Comparison of ENCODE assay signal across 1 cellular context in the genomic region with DNA sequence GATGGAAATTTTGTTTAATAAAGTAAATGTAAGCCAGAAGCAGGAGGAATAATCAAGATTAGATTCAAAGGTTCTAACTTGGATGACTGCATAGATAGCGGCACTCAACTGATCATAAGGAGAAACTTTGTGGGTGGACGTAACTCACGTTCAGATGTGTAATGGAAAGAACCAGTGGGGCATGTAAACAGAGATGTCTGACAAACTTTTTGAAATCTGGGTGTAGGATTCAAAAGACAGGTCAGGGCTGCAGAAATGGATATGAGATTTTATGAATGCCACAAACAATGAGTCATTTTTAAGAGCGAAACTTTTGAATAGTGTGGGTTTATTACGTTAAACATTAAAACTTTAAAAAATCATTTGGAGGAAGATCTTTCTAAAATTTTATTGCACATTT.
TF ChIP-seq lines count a peak whose summit lies in the region.

No MANE protein-coding gene starts in this region.

TF ChIP-seq in GM12878, 131 proteins besides CTCF, POLR2A, EP300 and RAD21:
- 0 out of 2 replicates have a peak, but pooled peaks have one; percentile 56 for TF ChIP-seq ZSCAN29 (IDR thresholded peaks at IDR 0.05)
- TF ChIP-seq NR2C1 (IDR thresholded peaks at IDR 0.05), result no peak
- TF ChIP-seq DPF2 (IDR thresholded peaks at IDR 0.05), result peak; percentile 82
- TF ChIP-seq MTA2 (IDR thresholded peaks at IDR 0.05; ENCODE audit: low read depth), result peak; percentile 79; the same call in 1 of the 2 replicates
- no peak for TF ChIP-seq MEF2A (IDR thresholded peaks at IDR 0.05; ENCODE audit: insufficient read depth, low read depth, low read length)
- TF ChIP-seq PAX5 (IDR thresholded peaks at IDR 0.05; ENCODE audit: borderline replicate concordance, low read depth, low read length), result no peak
- TF ChIP-seq, protein P1, sequence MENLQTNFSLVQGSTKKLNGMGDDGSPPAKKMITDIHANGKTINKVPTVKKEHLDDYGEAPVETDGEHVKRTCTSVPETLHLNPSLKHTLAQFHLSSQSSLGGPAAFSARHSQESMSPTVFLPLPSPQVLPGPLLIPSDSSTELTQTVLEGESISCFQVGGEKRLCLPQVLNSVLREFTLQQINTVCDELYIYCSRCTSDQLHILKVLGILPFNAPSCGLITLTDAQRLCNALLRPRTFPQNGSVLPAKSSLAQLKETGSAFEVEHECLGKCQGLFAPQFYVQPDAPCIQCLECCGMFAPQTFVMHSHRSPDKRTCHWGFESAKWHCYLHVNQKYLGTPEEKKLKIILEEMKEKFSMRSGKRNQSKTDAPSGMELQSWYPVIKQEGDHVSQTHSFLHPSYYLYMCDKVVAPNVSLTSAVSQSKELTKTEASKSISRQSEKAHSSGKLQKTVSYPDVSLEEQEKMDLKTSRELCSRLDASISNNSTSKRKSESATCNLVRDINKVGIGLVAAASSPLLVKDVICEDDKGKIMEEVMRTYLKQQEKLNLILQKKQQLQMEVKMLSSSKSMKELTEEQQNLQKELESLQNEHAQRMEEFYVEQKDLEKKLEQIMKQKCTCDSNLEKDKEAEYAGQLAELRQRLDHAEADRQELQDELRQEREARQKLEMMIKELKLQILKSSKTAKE (IDR thresholded peaks at IDR 0.05; ENCODE audit: low read depth, poor library complexity, severe bottlenecking), result peak; percentile 27
- 0 out of 2 replicates have a peak, but pooled peaks have one; percentile 44 for TF ChIP-seq NBN (IDR thresholded peaks at IDR 0.05)
- TF ChIP-seq ATF7 (IDR thresholded peaks at IDR 0.05; ENCODE audit: low read depth), result peak; percentile 95
- peak; percentile 63 to 72; a peak in 2 of 4 replicates for TF ChIP-seq IKZF2 (IDR thresholded peaks at IDR 0.05)
- TF ChIP-seq, protein P2, sequence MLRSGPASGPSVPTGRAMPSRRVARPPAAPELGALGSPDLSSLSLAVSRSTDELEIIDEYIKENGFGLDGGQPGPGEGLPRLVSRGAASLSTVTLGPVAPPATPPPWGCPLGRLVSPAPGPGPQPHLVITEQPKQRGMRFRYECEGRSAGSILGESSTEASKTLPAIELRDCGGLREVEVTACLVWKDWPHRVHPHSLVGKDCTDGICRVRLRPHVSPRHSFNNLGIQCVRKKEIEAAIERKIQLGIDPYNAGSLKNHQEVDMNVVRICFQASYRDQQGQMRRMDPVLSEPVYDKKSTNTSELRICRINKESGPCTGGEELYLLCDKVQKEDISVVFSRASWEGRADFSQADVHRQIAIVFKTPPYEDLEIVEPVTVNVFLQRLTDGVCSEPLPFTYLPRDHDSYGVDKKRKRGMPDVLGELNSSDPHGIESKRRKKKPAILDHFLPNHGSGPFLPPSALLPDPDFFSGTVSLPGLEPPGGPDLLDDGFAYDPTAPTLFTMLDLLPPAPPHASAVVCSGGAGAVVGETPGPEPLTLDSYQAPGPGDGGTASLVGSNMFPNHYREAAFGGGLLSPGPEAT (IDR thresholded peaks at IDR 0.05; ENCODE audit: low read depth), result peak; percentile 58; the same call in 1 of the 2 replicates
- TF ChIP-seq, protein P3, sequence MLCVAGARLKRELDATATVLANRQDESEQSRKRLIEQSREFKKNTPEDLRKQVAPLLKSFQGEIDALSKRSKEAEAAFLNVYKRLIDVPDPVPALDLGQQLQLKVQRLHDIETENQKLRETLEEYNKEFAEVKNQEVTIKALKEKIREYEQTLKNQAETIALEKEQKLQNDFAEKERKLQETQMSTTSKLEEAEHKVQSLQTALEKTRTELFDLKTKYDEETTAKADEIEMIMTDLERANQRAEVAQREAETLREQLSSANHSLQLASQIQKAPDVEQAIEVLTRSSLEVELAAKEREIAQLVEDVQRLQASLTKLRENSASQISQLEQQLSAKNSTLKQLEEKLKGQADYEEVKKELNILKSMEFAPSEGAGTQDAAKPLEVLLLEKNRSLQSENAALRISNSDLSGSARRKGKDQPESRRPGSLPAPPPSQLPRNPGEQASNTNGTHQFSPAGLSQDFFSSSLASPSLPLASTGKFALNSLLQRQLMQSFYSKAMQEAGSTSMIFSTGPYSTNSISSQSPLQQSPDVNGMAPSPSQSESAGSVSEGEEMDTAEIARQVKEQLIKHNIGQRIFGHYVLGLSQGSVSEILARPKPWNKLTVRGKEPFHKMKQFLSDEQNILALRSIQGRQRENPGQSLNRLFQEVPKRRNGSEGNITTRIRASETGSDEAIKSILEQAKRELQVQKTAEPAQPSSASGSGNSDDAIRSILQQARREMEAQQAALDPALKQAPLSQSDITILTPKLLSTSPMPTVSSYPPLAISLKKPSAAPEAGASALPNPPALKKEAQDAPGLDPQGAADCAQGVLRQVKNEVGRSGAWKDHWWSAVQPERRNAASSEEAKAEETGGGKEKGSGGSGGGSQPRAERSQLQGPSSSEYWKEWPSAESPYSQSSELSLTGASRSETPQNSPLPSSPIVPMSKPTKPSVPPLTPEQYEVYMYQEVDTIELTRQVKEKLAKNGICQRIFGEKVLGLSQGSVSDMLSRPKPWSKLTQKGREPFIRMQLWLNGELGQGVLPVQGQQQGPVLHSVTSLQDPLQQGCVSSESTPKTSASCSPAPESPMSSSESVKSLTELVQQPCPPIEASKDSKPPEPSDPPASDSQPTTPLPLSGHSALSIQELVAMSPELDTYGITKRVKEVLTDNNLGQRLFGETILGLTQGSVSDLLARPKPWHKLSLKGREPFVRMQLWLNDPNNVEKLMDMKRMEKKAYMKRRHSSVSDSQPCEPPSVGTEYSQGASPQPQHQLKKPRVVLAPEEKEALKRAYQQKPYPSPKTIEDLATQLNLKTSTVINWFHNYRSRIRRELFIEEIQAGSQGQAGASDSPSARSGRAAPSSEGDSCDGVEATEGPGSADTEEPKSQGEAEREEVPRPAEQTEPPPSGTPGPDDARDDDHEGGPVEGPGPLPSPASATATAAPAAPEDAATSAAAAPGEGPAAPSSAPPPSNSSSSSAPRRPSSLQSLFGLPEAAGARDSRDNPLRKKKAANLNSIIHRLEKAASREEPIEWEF (IDR thresholded peaks at IDR 0.05; ENCODE audit: insufficient replicate concordance, low read depth, low read length), result no peak
- TF ChIP-seq RFX5 (IDR thresholded peaks at IDR 0.05; ENCODE audit: low read depth, low read length), result no peak
- TF ChIP-seq BMI1 (IDR thresholded peaks at IDR 0.05; ENCODE audit: borderline replicate concordance), result peak; percentile 58; the same call in 1 of the 2 replicates
- peak; percentile 83 to 95 for TF ChIP-seq BHLHE40 (IDR thresholded peaks at IDR 0.05; ENCODE audit: borderline replicate concordance in 1 of 2, low read depth in 2 of 2, low read length in 1 of 2)
- TF ChIP-seq, protein P4, sequence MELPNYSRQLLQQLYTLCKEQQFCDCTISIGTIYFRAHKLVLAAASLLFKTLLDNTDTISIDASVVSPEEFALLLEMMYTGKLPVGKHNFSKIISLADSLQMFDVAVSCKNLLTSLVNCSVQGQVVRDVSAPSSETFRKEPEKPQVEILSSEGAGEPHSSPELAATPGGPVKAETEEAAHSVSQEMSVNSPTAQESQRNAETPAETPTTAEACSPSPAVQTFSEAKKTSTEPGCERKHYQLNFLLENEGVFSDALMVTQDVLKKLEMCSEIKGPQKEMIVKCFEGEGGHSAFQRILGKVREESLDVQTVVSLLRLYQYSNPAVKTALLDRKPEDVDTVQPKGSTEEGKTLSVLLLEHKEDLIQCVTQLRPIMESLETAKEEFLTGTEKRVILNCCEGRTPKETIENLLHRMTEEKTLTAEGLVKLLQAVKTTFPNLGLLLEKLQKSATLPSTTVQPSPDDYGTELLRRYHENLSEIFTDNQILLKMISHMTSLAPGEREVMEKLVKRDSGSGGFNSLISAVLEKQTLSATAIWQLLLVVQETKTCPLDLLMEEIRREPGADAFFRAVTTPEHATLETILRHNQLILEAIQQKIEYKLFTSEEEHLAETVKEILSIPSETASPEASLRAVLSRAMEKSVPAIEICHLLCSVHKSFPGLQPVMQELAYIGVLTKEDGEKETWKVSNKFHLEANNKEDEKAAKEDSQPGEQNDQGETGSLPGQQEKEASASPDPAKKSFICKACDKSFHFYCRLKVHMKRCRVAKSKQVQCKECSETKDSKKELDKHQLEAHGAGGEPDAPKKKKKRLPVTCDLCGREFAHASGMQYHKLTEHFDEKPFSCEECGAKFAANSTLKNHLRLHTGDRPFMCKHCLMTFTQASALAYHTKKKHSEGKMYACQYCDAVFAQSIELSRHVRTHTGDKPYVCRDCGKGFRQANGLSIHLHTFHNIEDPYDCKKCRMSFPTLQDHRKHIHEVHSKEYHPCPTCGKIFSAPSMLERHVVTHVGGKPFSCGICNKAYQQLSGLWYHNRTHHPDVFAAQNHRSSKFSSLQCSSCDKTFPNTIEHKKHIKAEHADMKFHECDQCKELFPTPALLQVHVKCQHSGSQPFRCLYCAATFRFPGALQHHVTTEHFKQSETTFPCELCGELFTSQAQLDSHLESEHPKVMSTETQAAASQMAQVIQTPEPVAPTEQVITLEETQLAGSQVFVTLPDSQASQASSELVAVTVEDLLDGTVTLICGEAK (IDR thresholded peaks at IDR 0.05; ENCODE audit: borderline replicate concordance), result no peak
- peak; percentile 69 for TF ChIP-seq IKZF1 (conservative IDR thresholded peaks at IDR 0.05)
- TF ChIP-seq NFIC (IDR thresholded peaks at IDR 0.05; ENCODE audit: low read depth, low read length), result no peak
- 0 out of 2 replicates have a peak, but pooled peaks have one; percentile 30 for TF ChIP-seq NR2F1 (conservative IDR thresholded peaks at IDR 0.05)
- no peak for TF ChIP-seq LARP7 (IDR thresholded peaks at IDR 0.05)
